ENCODE assay signal across 35 cellular contexts in genomic region chr10:101282937-101283336, GRCh38. TPM values are rescaled to one million over a fixed set of nuclear protein-coding genes. Genes with fewer than 3 reads are reported as not detected.
"Had no signal": no experiment of that assay in that cellular context is flagged by ENCODE, and none has a peak within 500 bp of the region (broad histone marks: within the 10 kb centered on the region; RNA-seq: fewer than 3 reads in every experiment).

No MANE protein-coding gene starts in this region.

- DNase-seq: activated CD4-positive, alpha-beta T cell treated with anti-CD3 and anti-CD28 coated beads for 36 hours; activated CD4-positive, alpha-beta T cell treated with anti-CD3 and anti-CD28 coated beads, Interleukin-2, amount 50 U/mL, for 4 hours; activated CD4-positive, CD25-positive, alpha-beta regulatory T cell; activated effector memory CD4-positive, alpha-beta T cell treated with anti-CD3 and anti-CD28 coated beads, Interleukin-2, amount 50 U/mL, for 16 hours; activated naive CD4-positive, alpha-beta T cell treated with anti-CD3 and anti-CD28 coated beads, Interleukin-2, amount 10 ng/mL, durations not matched to agents 7 days and 5 days; amniotic stem cell; brain microvascular endothelial cell; caudate nucleus; cortex of kidney; foreskin fibroblast; heart left ventricle; hypothalamus; kidney glomerular epithelial cell; left lung; lower lobe of right lung; mesenchymal stem cell; natural killer cell; pancreas; sigmoid colon; small intestine; stimulated activated CD4-positive, alpha-beta T cell treated with anti-CD3 and anti-CD28 coated beads, Interleukin-4, amount 100 ng/mL, for 24 hours; T-helper 1 cell had no signal

- H3K9me3 ChIP-seq: heart left ventricle, left lung, lower lobe of right lung, neutrophil, pancreas, prostate gland, sigmoid colon, thoracic aorta, vagina had no signal

- H3K4me3 Mint-ChIP-seq: activated CD4-positive, alpha-beta T cell treated with anti-CD3 and anti-CD28 coated beads for 36 hours; activated naive CD4-positive, alpha-beta T cell treated with anti-CD3 and anti-CD28 coated beads, Interleukin-2, amount 10 ng/mL, durations not matched to agents 7 days and 5 days; natural killer cell; stimulated activated naive CD8-positive, alpha-beta T cell treated with anti-CD3 and anti-CD28 coated beads, Interleukin-15, Interleukin-2, amounts not matched to agents 100 ng/mL and 50 ng/mL, for 24 hours; T-helper 2 cell treated with Interferon-gamma antibody and Interleukin-4, amounts not matched to agents 5 μg/mL and 100 μg/mL, for 36 hours had no signal

- H3K36me3 ChIP-seq: brain microvascular endothelial cell, heart left ventricle, left lung, lower lobe of right lung, neutrophil, pancreas, prostate gland, sigmoid colon, thoracic aorta, vagina had no signal

- H3K27ac ChIP-seq: brain microvascular endothelial cell, heart left ventricle, left lung, lower lobe of right lung, neutrophil, pancreas, prostate gland, sigmoid colon, thoracic aorta, vagina had no signal

- H3K27ac Mint-ChIP-seq: activated CD4-positive, alpha-beta T cell treated with anti-CD3 and anti-CD28 coated beads for 36 hours; activated naive CD4-positive, alpha-beta T cell treated with anti-CD3 and anti-CD28 coated beads, Interleukin-2, amount 10 ng/mL, durations not matched to agents 7 days and 5 days; natural killer cell; stimulated activated effector memory CD8-positive, alpha-beta T cell treated with anti-CD3 and anti-CD28 coated beads, Interleukin-12 subunit alpha, Interleukin-12 subunit beta, amount 100 ng/mL, for 72 hours; stimulated activated naive CD8-positive, alpha-beta T cell treated with anti-CD3 and anti-CD28 coated beads, Interleukin-15, Interleukin-2, amounts not matched to agents 100 ng/mL and 50 ng/mL, for 24 hours; T-helper 2 cell treated with Interferon-gamma antibody and Interleukin-4, amounts not matched to agents 5 μg/mL and 100 μg/mL, for 36 hours had no signal

- H3K4me1 ChIP-seq: pancreas, vagina had no signal

- H3K27me3 ChIP-seq: vagina had no signal

- H3K36me3 Mint-ChIP-seq: activated naive CD4-positive, alpha-beta T cell treated with anti-CD3 and anti-CD28 coated beads, Interleukin-2, amount 10 ng/mL, durations not matched to agents 7 days and 5 days; natural killer cell; stimulated activated effector memory CD8-positive, alpha-beta T cell treated with anti-CD3 and anti-CD28 coated beads, Interleukin-12 subunit alpha, Interleukin-12 subunit beta, amount 100 ng/mL, for 72 hours; type B pancreatic cell had no signal

- H3K4me3 ChIP-seq: heart left ventricle, left lung, lower lobe of right lung, pancreas, prostate gland, sigmoid colon, thoracic aorta, vagina had no signal

- H3K9me3 Mint-ChIP-seq: activated naive CD4-positive, alpha-beta T cell treated with anti-CD3 and anti-CD28 coated beads, Interleukin-2, amount 10 ng/mL, durations not matched to agents 7 days and 5 days; natural killer cell; stimulated activated effector memory CD8-positive, alpha-beta T cell treated with anti-CD3 and anti-CD28 coated beads, Interleukin-12 subunit alpha, Interleukin-12 subunit beta, amount 100 ng/mL, for 72 hours; stimulated activated naive CD8-positive, alpha-beta T cell treated with anti-CD3 and anti-CD28 coated beads, Interleukin-15, Interleukin-2, amounts not matched to agents 100 ng/mL and 50 ng/mL, for 24 hours; T-helper 2 cell treated with Interferon-gamma antibody and Interleukin-4, amounts not matched to agents 5 μg/mL and 100 μg/mL, for 36 hours; type B pancreatic cell had no signal

- H3K4me1 Mint-ChIP-seq: activated naive CD4-positive, alpha-beta T cell treated with anti-CD3 and anti-CD28 coated beads, Interleukin-2, amount 10 ng/mL, durations not matched to agents 7 days and 5 days had no signal

RNA-seq across cellular contexts. Expression of gene LBX1, which starts 53.7 kb away (rescaled TPM):
- total RNA-seq: activated CD4-positive, alpha-beta T cell treated with anti-CD3 and anti-CD28 coated beads for 36 hours; astrocyte; chondrocyte; esophagus mucosa; lower lobe of right lung; mononuclear cell; natural killer cell; pancreas; prostate gland; sigmoid colon; subcutaneous adipose tissue; thoracic aorta; vagina had no signal
